In genomic region chr5:10249948-10250803, GRCh38 we compare ENCODE assay signal across 1 cellular context.
TF ChIP-seq lines count a peak whose summit lies in the region.

TSS of gene CCT5 (plus strand) at chr5:10250280. CDS start at chr5:10250341, 61 bp downstream.

TF ChIP-seq in HepG2, 621 proteins besides CTCF, POLR2A, EP300 and RAD21 (continued from another document and continues in another):
- TF ChIP-seq ZHX1 (CRISPR knock-in tag; IDR thresholded peaks at IDR 0.05; ENCODE audit: low read depth) (no peak), DMAP1 (CRISPR knock-in tag; IDR thresholded peaks at IDR 0.05) (peak; percentile 92), ZNF224 (CRISPR knock-in tag; IDR thresholded peaks at IDR 0.05) (peak; percentile 66; the same call in 1 of the 2 replicates), ZNF513 (CRISPR knock-in tag; conservative IDR thresholded peaks at IDR 0.05) (no peak), ZBTB14 (CRISPR knock-in tag; IDR thresholded peaks at IDR 0.05) (no peak), ZNF670 (CRISPR knock-in tag; IDR thresholded peaks at IDR 0.05; ENCODE audit: borderline replicate concordance) (no peak), HNRNPK (IDR thresholded peaks at IDR 0.05; ENCODE audit: low read depth, low read length, poor library complexity, severe bottlenecking) (no peak), CHD2 (IDR thresholded peaks at IDR 0.05; ENCODE audit: low read depth, low read length) (no peak), ZNF510 (CRISPR knock-in tag; IDR thresholded peaks at IDR 0.05; ENCODE audit: low read depth) (peak; percentile 58), ZNF816 (CRISPR knock-in tag; IDR thresholded peaks at IDR 0.05; ENCODE audit: borderline replicate concordance) (no peak; the same call in 1 of the 2 replicates), NFE2L1 (CRISPR knock-in tag; IDR thresholded peaks at IDR 0.05; ENCODE audit: borderline replicate concordance) (no peak), ZBTB3 (CRISPR knock-in tag; IDR thresholded peaks at IDR 0.05; ENCODE audit: borderline replicate concordance, low read depth) (no peak), MXD3 (CRISPR knock-in tag; IDR thresholded peaks at IDR 0.05) (peak; percentile 87), ZNF770 (CRISPR knock-in tag; IDR thresholded peaks at IDR 0.05) (0 out of 2 replicates have a peak, but pooled peaks have one; percentile 21), GATAD1 (CRISPR knock-in tag; IDR thresholded peaks at IDR 0.05) (peak; percentile 84), ZNF772 (CRISPR knock-in tag; IDR thresholded peaks at IDR 0.05) (peak; percentile 49), KAT8 (CRISPR knock-in tag; IDR thresholded peaks at IDR 0.05) (peak; percentile 80), SNRNP70 (IDR thresholded peaks at IDR 0.05; ENCODE audit: low read depth, low read length) (no peak), GABPB1 (CRISPR knock-in tag; IDR thresholded peaks at IDR 0.05) (peak; percentile 81), FOXA1 (IDR thresholded peaks at IDR 0.05) (no peak), FOXA1 (CRISPR knock-in tag; IDR thresholded peaks at IDR 0.05) (no peak), ZBTB34 (CRISPR knock-in tag; IDR thresholded peaks at IDR 0.05) (no peak), ZNF747 (CRISPR knock-in tag; IDR thresholded peaks at IDR 0.05; ENCODE audit: borderline replicate concordance) (peak; percentile 50), ZSCAN20 (CRISPR knock-in tag; IDR thresholded peaks at IDR 0.05; ENCODE audit: borderline replicate concordance) (no peak; the same call in 1 of the 2 replicates), ZNF280B (CRISPR knock-in tag; IDR thresholded peaks at IDR 0.05; ENCODE audit: borderline replicate concordance) (peak; percentile 61; the same call in 1 of the 2 replicates), FIP1L1 (IDR thresholded peaks at IDR 0.05; ENCODE audit: borderline replicate concordance, insufficient read depth, low read depth, low read length) (no peak), KMT2A (CRISPR knock-in tag; IDR thresholded peaks at IDR 0.05) (peak; percentile 64; the same call in 1 of the 2 replicates), HMGA1 (CRISPR knock-in tag; conservative IDR thresholded peaks at IDR 0.05) (no peak), KLF12 (CRISPR knock-in tag; IDR thresholded peaks at IDR 0.05; ENCODE audit: borderline replicate concordance) (no peak), LRRFIP1 (CRISPR knock-in tag; conservative IDR thresholded peaks at IDR 0.05) (no peak), KDM3A (CRISPR knock-in tag; IDR thresholded peaks at IDR 0.05; ENCODE audit: low read depth) (no peak), EEA1 (CRISPR knock-in tag; IDR thresholded peaks at IDR 0.05; ENCODE audit: borderline replicate concordance) (no peak), ZNF264 (CRISPR knock-in tag; IDR thresholded peaks at IDR 0.05) (peak; percentile 29; the same call in 1 of the 2 replicates), HOXA5 (CRISPR knock-in tag; IDR thresholded peaks at IDR 0.05) (peak; percentile 81; the same call in 1 of the 2 replicates), GMEB1 (CRISPR knock-in tag; IDR thresholded peaks at IDR 0.05; ENCODE audit: borderline replicate concordance) (peak; percentile 23; the same call in 1 of the 2 replicates), ZBTB1 (CRISPR knock-in tag; IDR thresholded peaks at IDR 0.05; ENCODE audit: borderline replicate concordance) (no peak), MAFF (IDR thresholded peaks at IDR 0.05; ENCODE audit: low read depth, low read length) (no peak), MTA1 (CRISPR knock-in tag; IDR thresholded peaks at IDR 0.05; ENCODE audit: borderline replicate concordance) (no peak), JARID2 (CRISPR knock-in tag; IDR thresholded peaks at IDR 0.05; ENCODE audit: insufficient replicate concordance) (no peak), ZKSCAN5 (CRISPR knock-in tag; IDR thresholded peaks at IDR 0.05) (peak; percentile 64; the same call in 1 of the 2 replicates), MNT (IDR thresholded peaks at IDR 0.05) (peak; percentile 57; the same call in 1 of the 2 replicates), DRAP1 (CRISPR knock-in tag; IDR thresholded peaks at IDR 0.05) (peak; percentile 55; the same call in 1 of the 2 replicates)
